ENCODE assay signal across 1 cellular context in the genomic region with DNA sequence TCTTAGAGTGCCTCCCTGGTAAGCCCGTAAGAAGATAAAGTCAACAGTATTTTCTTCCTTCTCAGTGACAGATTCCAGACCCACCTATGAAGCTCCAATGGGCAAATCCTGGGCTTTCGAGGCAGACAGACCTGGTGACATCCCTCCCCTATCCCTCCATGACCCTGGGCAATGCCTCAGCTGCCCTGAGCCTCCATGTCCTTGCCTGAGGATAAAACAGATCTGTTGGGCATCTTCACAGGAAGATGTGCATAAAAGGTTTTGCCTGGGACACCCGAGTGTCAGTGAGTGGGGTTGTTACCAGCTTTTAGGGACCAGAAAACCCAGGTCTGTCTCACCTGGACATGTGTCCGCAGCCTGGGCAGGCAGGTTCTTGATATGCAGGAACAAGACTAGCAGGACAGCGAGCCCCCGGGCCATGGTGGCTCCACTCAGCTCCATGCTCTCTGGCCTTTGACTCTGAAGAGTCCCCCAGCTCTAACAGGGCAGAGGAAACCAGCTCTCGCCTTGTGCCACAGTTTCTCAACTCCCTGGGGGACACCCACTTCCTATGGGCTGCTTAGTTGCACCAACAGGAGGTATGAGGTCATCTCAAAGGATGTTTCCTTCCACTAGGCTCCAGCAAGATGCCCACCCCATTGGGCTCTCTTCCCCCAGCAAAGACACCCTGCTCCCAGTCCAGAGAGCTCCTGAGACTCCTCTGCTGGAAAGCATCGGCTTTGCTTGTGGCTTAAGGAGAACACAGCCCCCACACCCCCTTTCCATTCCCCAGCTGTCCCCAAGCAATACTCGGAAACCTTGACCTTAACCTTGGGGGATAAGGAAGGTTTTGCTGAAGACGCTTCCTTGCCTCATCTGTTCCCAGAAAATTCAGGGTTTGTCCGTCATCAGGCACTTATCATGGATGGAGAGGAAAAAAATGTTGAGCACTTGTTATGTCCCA.
TF ChIP-seq lines count a peak whose summit lies in the region.

A gene (minus strand): TSS at position 482 of the 943 bp plus-strand sequence. CDS start 41 bp downstream, at position 441.

TF ChIP-seq in HepG2, 621 proteins besides CTCF, POLR2A, EP300 and RAD21 (continued from another document):
- TF ChIP-seq, protein P1, sequence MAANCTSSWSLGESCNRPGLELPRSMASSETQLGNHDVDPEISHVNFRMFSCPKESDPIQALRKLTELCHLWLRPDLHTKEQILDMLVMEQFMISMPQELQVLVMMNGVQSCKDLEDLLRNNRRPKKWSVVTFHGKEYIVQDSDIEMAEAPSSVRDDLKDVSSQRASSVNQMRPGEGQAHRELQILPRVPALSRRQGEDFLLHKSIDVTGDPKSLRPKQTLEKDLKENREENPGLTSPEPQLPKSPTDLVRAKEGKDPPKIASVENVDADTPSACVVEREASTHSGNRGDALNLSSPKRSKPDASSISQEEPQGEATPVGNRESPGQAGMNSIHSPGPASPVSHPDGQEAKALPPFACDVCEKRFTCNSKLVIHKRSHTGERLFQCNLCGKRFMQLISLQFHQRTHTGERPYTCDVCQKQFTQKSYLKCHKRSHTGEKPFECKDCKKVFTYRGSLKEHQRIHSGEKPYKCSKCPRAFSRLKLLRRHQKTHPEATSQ (CRISPR knock-in tag; IDR thresholded peaks at IDR 0.05; ENCODE audit: borderline replicate concordance): no peak
- TF ChIP-seq, protein P2, sequence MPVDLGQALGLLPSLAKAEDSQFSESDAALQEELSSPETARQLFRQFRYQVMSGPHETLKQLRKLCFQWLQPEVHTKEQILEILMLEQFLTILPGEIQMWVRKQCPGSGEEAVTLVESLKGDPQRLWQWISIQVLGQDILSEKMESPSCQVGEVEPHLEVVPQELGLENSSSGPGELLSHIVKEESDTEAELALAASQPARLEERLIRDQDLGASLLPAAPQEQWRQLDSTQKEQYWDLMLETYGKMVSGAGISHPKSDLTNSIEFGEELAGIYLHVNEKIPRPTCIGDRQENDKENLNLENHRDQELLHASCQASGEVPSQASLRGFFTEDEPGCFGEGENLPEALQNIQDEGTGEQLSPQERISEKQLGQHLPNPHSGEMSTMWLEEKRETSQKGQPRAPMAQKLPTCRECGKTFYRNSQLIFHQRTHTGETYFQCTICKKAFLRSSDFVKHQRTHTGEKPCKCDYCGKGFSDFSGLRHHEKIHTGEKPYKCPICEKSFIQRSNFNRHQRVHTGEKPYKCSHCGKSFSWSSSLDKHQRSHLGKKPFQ (CRISPR knock-in tag; IDR thresholded peaks at IDR 0.05; ENCODE audit: insufficient replicate concordance): no peak
- TF ChIP-seq NR2F1 (CRISPR knock-in tag; IDR thresholded peaks at IDR 0.05) (no peak), THYN1 (CRISPR knock-in tag; IDR thresholded peaks at IDR 0.05; ENCODE audit: borderline replicate concordance, low read depth) (no peak), ZNF530 (CRISPR knock-in tag; IDR thresholded peaks at IDR 0.05; ENCODE audit: low read depth) (no peak), SMARCC2 (IDR thresholded peaks at IDR 0.05) (no peak), MIER2 (CRISPR knock-in tag; IDR thresholded peaks at IDR 0.05) (no peak)
- TF ChIP-seq, protein P3, sequence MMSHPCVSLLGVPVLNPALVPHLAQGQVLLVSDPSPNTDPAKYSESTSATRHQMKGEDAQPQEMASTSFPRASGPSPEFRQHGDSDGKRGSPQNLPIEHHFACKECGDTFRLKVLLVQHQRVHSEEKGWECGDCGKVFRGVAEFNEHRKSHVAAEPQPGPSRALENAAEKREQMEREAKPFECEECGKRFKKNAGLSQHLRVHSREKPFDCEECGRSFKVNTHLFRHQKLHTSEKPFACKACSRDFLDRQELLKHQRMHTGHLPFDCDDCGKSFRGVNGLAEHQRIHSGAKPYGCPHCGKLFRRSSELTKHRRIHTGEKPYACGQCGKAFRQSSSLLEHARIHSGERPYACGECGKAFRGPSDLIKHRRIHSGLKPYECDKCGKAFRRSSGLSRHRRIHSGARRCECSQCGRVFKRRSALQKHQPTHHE (CRISPR knock-in tag; IDR thresholded peaks at IDR 0.05; ENCODE audit: borderline replicate concordance): no peak
TF ChIP-seq in HepG2: peak in this region for 0.
